ENCODE assay signal across 8 cellular contexts in genomic region chr3:108477511-108478147, GRCh38. TPM values are rescaled to one million over a fixed set of nuclear protein-coding genes. Genes with fewer than 3 reads are reported as not detected.
DNase-seq lines count a peak whose midpoint lies in the region; ATAC-seq, FAIRE-seq and TF ChIP-seq lines count a peak whose summit lies in the region.

No MANE protein-coding gene starts in this region.

- DNase-seq in AG10803 (ENCODE audit: low read depth) (peak; percentile 72), HuH-7.5 (ENCODE audit: low spot score) (peak; percentile 12), NT2/D1 (ENCODE audit: low read depth, low spot score) (peak; percentile 49), endothelial cell of umbilical vein (ENCODE audit: low read depth, low spot score) (peak; percentile 77), natural killer cell (peak; percentile 20), testis (peak; percentile 36)
- peak in 2 of 3 experiments; percentile 23 to 29 for DNase-seq in activated CD8-positive, alpha-beta memory T cell treated with anti-CD3 and anti-CD28 coated beads for 48 hours (ENCODE audit: low read depth in 2 of 3, low spot score in 2 of 3)

- dilution Hi-C loops in endothelial cell of umbilical vein (cut with MboI; ENCODE audit: extremely low pct_ligation_motif_present, low sequenced_read_pairs) = no loop called here

- TF ChIP-seq CTCF in AG10803 (conservative IDR thresholded peaks at IDR 0.05; ENCODE audit: low read length) = peak; percentile 84
- TF ChIP-seq CTCF in endothelial cell of umbilical vein (IDR thresholded peaks at IDR 0.05; ENCODE audit: extremely low read depth in 1 of 2, insufficient read depth in 1 of 2, low read depth in 1 of 2, low read length in 2 of 2) = peak; percentile 55 to 57
- peak; percentile 83 for TF ChIP-seq CTCF in natural killer cell (IDR thresholded peaks at IDR 0.05)
- peak; percentile 36 to 62 (median 56) for TF ChIP-seq CTCF in testis (IDR thresholded peaks at IDR 0.05)

- no peak overlapping the region for H3K4me3 Mint-ChIP-seq in natural killer cell

- TF ChIP-seq POLR2A in endothelial cell of umbilical vein (IDR thresholded peaks at IDR 0.05; ENCODE audit: low read depth, low read length) (no peak), testis (IDR thresholded peaks at IDR 0.05) (no peak)

- 21 to 35% methylated on average over 4 of the region's 4 CpGs for WGBS in testis, 2 donors

- no peak overlapping the region for H3K27ac Mint-ChIP-seq in natural killer cell

- ATAC-seq in GM19023 (IDR thresholded peaks at IDR 0.05; ENCODE audit: unreplicated experiment) = peak; percentile 62
- ATAC-seq in natural killer cell = peak; percentile 79 to 85 (median 83)

- CTCF ChIA-PET in endothelial cell of umbilical vein (lab: Charles Lee) = interaction anchor here (0.6 to 2.5 kb wide), 90 partner anchors 9 to 1279 kb away, joined by 3 to 55 read pairs (median 4); partner anchors contain the start of genes CIP2A, DZIP3 and IFT57

- no peak overlapping the region for H3K4me3 ChIP-seq in AG10803 (ENCODE audit: low read length)
- no peak overlapping the region for H3K4me3 ChIP-seq in NT2/D1 (ENCODE audit: insufficient read length, low read depth)
- no peak overlapping the region for H3K4me3 ChIP-seq in endothelial cell of umbilical vein (replicated peaks in 1 of 3; ENCODE audit: insufficient read depth in 1 of 3, low read depth in 1 of 3, low read length in 3 of 3)
- H3K4me3 ChIP-seq in testis = no peak overlapping the region

- H3K27me3 Mint-ChIP-seq in natural killer cell (ENCODE audit: low read depth in 2 of 2) = peaks cover 0 to 15% of the 10 kb centered on the region in 2 donors

- intact Hi-C loops in endothelial cell of umbilical vein (cut with micrococcal nuclease) (loop anchor here (1.0 to 10.0 kb wide), 7 partner anchors 133 to 1240 kb away; partner anchors contain the start of genes CD47 and IFT57), natural killer cell (cut with micrococcal nuclease) (loop anchor here (2.0 to 10.0 kb wide), 3 partner anchors 803 to 1241 kb away; no protein-coding TSS in a partner anchor), testis (cut with DNase I; ENCODE audit: low total_unique reads) (no loop called here)

- H3K4me1 ChIP-seq in NT2/D1 (ENCODE audit: insufficient read depth, insufficient read length) (no peaks in the 10 kb centered on the region), endothelial cell of umbilical vein (ENCODE audit: control insufficient read depth, extremely low read depth, insufficient read depth, low read length) (peaks cover 2% of the 10 kb centered on the region), testis (no peaks in the 10 kb centered on the region)

- no peaks in the 10 kb centered on the region for H3K79me2 ChIP-seq in endothelial cell of umbilical vein (ENCODE audit: control insufficient read depth, insufficient read depth, low read length)

- FAIRE-seq in endothelial cell of umbilical vein (lab: Jason Lieb, UNC) = peak; percentile 72

- no peak overlapping the region for H3K4me2 ChIP-seq in endothelial cell of umbilical vein (ENCODE audit: insufficient read depth, low read length)

- no peaks in the 10 kb centered on the region for H3K36me3 Mint-ChIP-seq in natural killer cell

- no peak overlapping the region for H2AFZ ChIP-seq in endothelial cell of umbilical vein (ENCODE audit: low read depth, low read length)

- H3K27ac ChIP-seq in endothelial cell of umbilical vein (ENCODE audit: insufficient read depth, low read depth, low read length) (no peak overlapping the region), testis (no peak overlapping the region)

- H3K9me1 ChIP-seq in endothelial cell of umbilical vein (replicated peaks; ENCODE audit: control insufficient read depth, extremely low read depth, insufficient read depth, low read length) = no peaks in the 10 kb centered on the region

- no peak overlapping the region for H3K9ac ChIP-seq in NT2/D1 (ENCODE audit: insufficient read length, low read depth)
- no peak overlapping the region for H3K9ac ChIP-seq in endothelial cell of umbilical vein (replicated peaks; ENCODE audit: extremely low read depth, insufficient read depth, low read length)

- H3K9me3 Mint-ChIP-seq in natural killer cell = no peaks in the 10 kb centered on the region

- H3K27me3 ChIP-seq in NT2/D1 (ENCODE audit: insufficient read depth, insufficient read length) (no peaks in the 10 kb centered on the region), endothelial cell of umbilical vein (ENCODE audit: control insufficient read depth in 2 of 2, insufficient read depth in 2 of 2, low read length in 2 of 2) (no peaks in the 10 kb centered on the region), testis (no peaks in the 10 kb centered on the region)

- H3K36me3 ChIP-seq in NT2/D1 (ENCODE audit: insufficient read depth, insufficient read length, low read length) (no peaks in the 10 kb centered on the region), endothelial cell of umbilical vein (ENCODE audit: control insufficient read depth in 2 of 2, extremely low read depth in 1 of 2, insufficient read depth in 2 of 2, low read length in 2 of 2) (no peaks in the 10 kb centered on the region), testis (ENCODE audit: low read depth, missing control alignments) (no peaks in the 10 kb centered on the region)

- POLR2A ChIA-PET in endothelial cell of umbilical vein (lab: Charles Lee) = interaction anchor here (0.5 kb wide), 1 partner anchor 461 kb away, joined by 3 read pairs; no protein-coding TSS in a partner anchor

- H4K20me1 ChIP-seq in endothelial cell of umbilical vein (replicated peaks; ENCODE audit: control insufficient read depth, extremely low read depth, insufficient read depth, low read length) = no peaks in the 10 kb centered on the region

- H3K4me1 Mint-ChIP-seq in natural killer cell = no peaks in the 10 kb centered on the region

- H3K9me3 ChIP-seq in NT2/D1 (ENCODE audit: insufficient read depth, low read length) = no peaks in the 10 kb centered on the region
- no peaks in the 10 kb centered on the region for H3K9me3 ChIP-seq in endothelial cell of umbilical vein (replicated peaks; ENCODE audit: control insufficient read depth, insufficient read depth, low read length)
- H3K9me3 ChIP-seq in testis = no peaks in the 10 kb centered on the region

- no TSS peak for BruUV-seq in endothelial cell of umbilical vein (replicated peaks; lab: Mats Ljungman, UMichigan)

TF ChIP-seq in endothelial cell of umbilical vein, 7 proteins besides CTCF, POLR2A, EP300 and RAD21:
- TF ChIP-seq EZH2 (IDR thresholded peaks at IDR 0.05; ENCODE audit: borderline replicate concordance, low read depth, low read length, severe bottlenecking) (no peak), JUN (IDR thresholded peaks at IDR 0.05; ENCODE audit: borderline replicate concordance, insufficient read depth, insufficient read length, low read depth) (no peak), GATA2 (IDR thresholded peaks at IDR 0.05; ENCODE audit: insufficient read depth, insufficient read length, low read depth, low read length) (no peak), MYC (IDR thresholded peaks at IDR 0.05; ENCODE audit: low read depth, low read length) (no peak), POLR2AphosphoS5 (IDR thresholded peaks at IDR 0.05; ENCODE audit: insufficient read depth, low read depth, low read length) (no peak), MAX (IDR thresholded peaks at IDR 0.05; ENCODE audit: insufficient read depth, insufficient read length) (no peak), FOS (IDR thresholded peaks at IDR 0.05; ENCODE audit: borderline replicate concordance, insufficient read depth, low read length) (no peak)

RNA-seq across cellular contexts. Expression of gene MYH15, which starts 32.8 kb away (rescaled TPM):
- total RNA-seq in endothelial cell of umbilical vein (0.14 and 0.27 TPM in 2 replicates), natural killer cell (under 1 TPM in 1 of 3 donors, not detected in 2; 0.05 TPM), testis (1 to 10 TPM; 1.8 to 2.2 TPM)
- polyA plus RNA-seq in endothelial cell of umbilical vein (not detected in 2 replicates), testis (ENCODE audit: insufficient read depth, low read depth, low replicate concordance) (0.91 TPM)
- polyA plus RNA-seq in endothelial cell of umbilical vein (2011; cell fraction: cytosol; rRNA removed) = 0.01 and 0.03 TPM in 2 replicates
- 0.14 and 0.26 TPM in 2 replicates for polyA plus RNA-seq in endothelial cell of umbilical vein (2011; cell fraction: nucleus; rRNA removed)
- polyA plus RNA-seq in endothelial cell of umbilical vein (2012) = 0.15 and 0.28 TPM in 2 replicates
- polyA minus RNA-seq in endothelial cell of umbilical vein = not detected in 2 replicates
- not detected for polyA minus RNA-seq in endothelial cell of umbilical vein (2011; cell fraction: cytosol; rRNA and poly(A)+ RNA removed)
- 0.14 and 0.24 TPM in 2 replicates for polyA minus RNA-seq in endothelial cell of umbilical vein (2011; cell fraction: nucleus; rRNA and poly(A)+ RNA removed)

Comparison
In these comparisons a context has a peak if more than half of its experiments do, and no peak if none do; other contexts are left out.
1. DNase-seq: peak in every context shown above with its lines; median percentile 77 in endothelial cell of umbilical vein; 72 in AG10803; 49 in NT2/D1; 36 in testis; 26 in activated CD8-positive, alpha-beta memory T cell treated with anti-CD3 and anti-CD28 coated beads for 48 hours; 20 in natural killer cell; 12 in HuH-7.5.